ENCODE assay signal across 32 cellular contexts in genomic region chr12:1962432-1963020, GRCh38. TPM values are rescaled to one million over a fixed set of nuclear protein-coding genes. Genes with fewer than 3 reads are reported as not detected.
"Had no signal": no experiment of that assay in that cellular context is flagged by ENCODE, and none has a peak within 500 bp of the region (broad histone marks: within the 10 kb centered on the region; RNA-seq: fewer than 3 reads in every experiment).

No MANE protein-coding gene starts in this region.

- H3K9me3 ChIP-seq: left lung, lower lobe of right lung, mucosa of descending colon, neutrophil, ovary, stomach, suprapubic skin, tibial artery had no signal

- H3K4me1 Mint-ChIP-seq: nephron; stimulated activated naive B cell treated with anti-CD40 and anti-IgM and Interleukin-4, amounts not matched to agents 10 μg/mL and 1 μg/mL and 100 μg/mL, for 72 hours had no signal

- H3K4me3 ChIP-seq: left lung, lower lobe of right lung, mucosa of descending colon, ovary, smooth muscle cell, stomach, suprapubic skin, tibial artery had no signal

- H3K27ac Mint-ChIP-seq: activated naive CD8-positive, alpha-beta T cell; dendritic cell treated with granulocyte-macrophage colony-stimulating factor and Interleukin-4, amounts not matched to agents 40 ng/mL and 50 ng/mL, for 4 days; endodermal cell; nephron; progenitor cell of endocrine pancreas had no signal

- H3K36me3 ChIP-seq: ovary had no signal

- H3K27me3 ChIP-seq: foreskin keratinocyte, left lung, neutrophil, ovary, stomach, suprapubic skin, tibial artery had no signal

- FAIRE-seq: bronchial epithelial cell had no signal

- H3K4me1 ChIP-seq: foreskin keratinocyte, left lung, lower lobe of right lung, suprapubic skin had no signal

- H3K27me3 Mint-ChIP-seq: activated naive CD8-positive, alpha-beta T cell; central memory CD8-positive, alpha-beta T cell; dendritic cell treated with granulocyte-macrophage colony-stimulating factor and Interleukin-4, amounts not matched to agents 40 ng/mL and 50 ng/mL, for 4 days; progenitor cell of endocrine pancreas; stimulated activated naive B cell treated with anti-CD40 and anti-IgM and Interleukin-4, amounts not matched to agents 10 μg/mL and 1 μg/mL and 100 μg/mL, for 72 hours had no signal

- ATAC-seq: esophagus mucosa; foreskin keratinocyte; left lung; lower lobe of right lung; mucosa of descending colon; stimulated activated naive B cell treated with anti-CD40 and anti-IgM and Interleukin-4, amounts not matched to agents 10 μg/mL and 1 μg/mL and 100 μg/mL, for 72 hours had no signal

- DNase-seq: activated CD4-positive, alpha-beta T cell treated with anti-CD3 and anti-CD28 coated beads for 4 hours; activated CD4-positive, alpha-beta T cell treated with anti-CD3 and anti-CD28 coated beads, Interleukin-2, amount 50 U/mL, for 4 hours; activated CD4-positive, CD25-positive, alpha-beta regulatory T cell; activated effector memory CD4-positive, alpha-beta T cell treated with Interleukin-2 at 50 U/mL for 16 hours; activated naive CD4-positive, alpha-beta T cell treated with Interleukin-2 at 50 U/mL for 16 hours; activated T-cell treated with anti-CD3 and anti-CD28 coated beads for 4 hours; anterior cingulate cortex; endodermal cell; foreskin keratinocyte; kidney glomerular epithelial cell; left lung; lower lobe of right lung; mucosa of descending colon; ovary; retina; stimulated activated CD4-positive, alpha-beta T cell treated with anti-CD3 and anti-CD28 coated beads, Interleukin-1b, Interleukin-23, amount 100 ng/mL, for 48 hours; stimulated activated CD4-positive, alpha-beta T cell treated with anti-CD3 and anti-CD28 coated beads, Interleukin-4, amount 100 ng/mL, for 4 hours; stimulated activated CD8-positive, alpha-beta memory T cell treated with anti-CD3 and anti-CD28 coated beads, Interleukin-4, amount 100 ng/mL, for 48 hours; stimulated activated naive B cell treated with anti-CD40 and anti-IgM and Interleukin-4, amounts not matched to agents 10 μg/mL and 1 μg/mL and 100 μg/mL, for 72 hours; stomach; tibial artery had no signal

- H3K9me3 Mint-ChIP-seq: central memory CD8-positive, alpha-beta T cell; dendritic cell treated with granulocyte-macrophage colony-stimulating factor and Interleukin-4, amounts not matched to agents 40 ng/mL and 50 ng/mL, for 4 days; T-helper 2 cell treated with Interferon-gamma antibody and Interleukin-4, amounts not matched to agents 5 μg/mL and 100 μg/mL, for 36 hours had no signal

- H3K4me2 ChIP-seq: smooth muscle cell had no signal

- H3K27ac ChIP-seq: foreskin keratinocyte, left lung, lower lobe of right lung, neutrophil, ovary, suprapubic skin, tibial artery had no signal

- H3K4me3 Mint-ChIP-seq: activated naive CD8-positive, alpha-beta T cell; central memory CD8-positive, alpha-beta T cell; dendritic cell treated with granulocyte-macrophage colony-stimulating factor and Interleukin-4, amounts not matched to agents 40 ng/mL and 50 ng/mL, for 4 days; endodermal cell; nephron; stimulated activated naive B cell treated with anti-CD40 and anti-IgM and Interleukin-4, amounts not matched to agents 10 μg/mL and 1 μg/mL and 100 μg/mL, for 72 hours; T-helper 2 cell treated with Interferon-gamma antibody and Interleukin-4, amounts not matched to agents 5 μg/mL and 100 μg/mL, for 36 hours had no signal

RNA-seq across cellular contexts. Expression of gene CACNA2D4, which starts 44.1 kb away (rescaled TPM):
- total RNA-seq: bronchial epithelial cell, smooth muscle cell had no signal
